9 cellular contexts compared by ENCODE assay signal in genomic region chr5:142597546-142598337, GRCh38.
A peak's percentile ranks its signal among the peaks of the same experiment; 100 is the strongest.
DNase-seq lines count a peak whose midpoint lies in the region; FAIRE-seq and TF ChIP-seq lines count a peak whose summit lies in the region.
"Had no signal": no experiment of that assay in that cellular context is flagged by ENCODE, and none has a peak within 500 bp of the region (broad histone marks: within the 10 kb centered on the region; RNA-seq: fewer than 3 reads in every experiment).

No MANE protein-coding gene starts in this region.

- H3K4me1 ChIP-seq in mesenchymal stem cell (ENCODE audit: control insufficient read depth, insufficient read depth, low read depth, low read length) (peaks cover 8% of the 10 kb centered on the region), testis (no peaks in the 10 kb centered on the region), small intestine (ENCODE audit: control insufficient read depth in 2 of 2, insufficient read depth in 1 of 2, low read depth in 1 of 2, low read length in 1 of 2) (no peaks in the 10 kb centered on the region)

- H3K79me1 ChIP-seq in mesenchymal stem cell (replicated peaks; ENCODE audit: low read length, poor library complexity, severe bottlenecking), result no peaks in the 10 kb centered on the region

- DNase-seq in COLO668 (lab: John Stamatoyannopoulos, UW; ENCODE audit: unreplicated experiment) (peak; percentile 44), HK-2 (ENCODE audit: unreplicated experiment) (peak; percentile 49), amniotic stem cell (lab: John Stamatoyannopoulos, UW) (peak; percentile 80), mesenchymal stem cell (peak; percentile 79), testis (no peak), NCI-H2171 treated with DMSO at 0.1 percent for 48 hours (lab: John Stamatoyannopoulos, UW) (no peak), small intestine (no peak), posterior vena cava (ENCODE audit: low spot score) (no peak)
- DNase-seq: WERI-Rb-1 had no signal

- no peak for TF ChIP-seq CTCF in testis (IDR thresholded peaks at IDR 0.05)

- no peak overlapping the region for H2AK5ac ChIP-seq in mesenchymal stem cell (ENCODE audit: low read length, severe bottlenecking)

- H4K8ac ChIP-seq in mesenchymal stem cell (ENCODE audit: low read length), result no peak overlapping the region

- 75% methylated on average over 4 of the region's 6 CpGs for WGBS in mesenchymal stem cell
- WGBS in testis, 2 donors, result 79 to 81% methylated on average over 5 to 6 of the region's 6 CpGs
- WGBS in small intestine, 3 donors, result 54 to 59% (median 55%) methylated on average over 6 of the region's 6 CpGs

- no peak for FAIRE-seq in small intestine (lab: Jason Lieb, UNC)

- no peak overlapping the region for H3K27ac ChIP-seq in mesenchymal stem cell (ENCODE audit: low read length, poor library complexity, severe bottlenecking)
- H3K27ac ChIP-seq in testis, result no peak overlapping the region
- H3K27ac ChIP-seq in small intestine (ENCODE audit: low read depth in 1 of 2, low read length in 1 of 2), result no peak overlapping the region
- H3K27ac ChIP-seq: WERI-Rb-1 had no signal

- H3K23ac ChIP-seq in mesenchymal stem cell (ENCODE audit: low read length in 2 of 2), result no peak overlapping the region

- H3K9me3 ChIP-seq in mesenchymal stem cell (ENCODE audit: control insufficient read depth, low read length) (no peaks in the 10 kb centered on the region), testis (no peaks in the 10 kb centered on the region), small intestine (ENCODE audit: control insufficient read depth, low read depth) (no peaks in the 10 kb centered on the region)

- no peak overlapping the region for H2BK15ac ChIP-seq in mesenchymal stem cell (ENCODE audit: low read depth, poor library complexity, severe bottlenecking)

- peak overlapping the region in 1 of 2 experiments; percentile 46 for H3K14ac ChIP-seq in mesenchymal stem cell (ENCODE audit: low read length in 2 of 2)

- no peak overlapping the region for H2BK5ac ChIP-seq in mesenchymal stem cell (ENCODE audit: low read depth, low read length, poor library complexity, severe bottlenecking)

- H3K4ac ChIP-seq in mesenchymal stem cell (ENCODE audit: low read depth in 1 of 2, low read length in 2 of 2), result peak overlapping the region in 1 of 2 experiments; percentile 56

- no peak overlapping the region for H2AFZ ChIP-seq in mesenchymal stem cell (ENCODE audit: low read depth, low read length)

- peak overlapping the region in 1 of 2 experiments; percentile 82 for H3K18ac ChIP-seq in mesenchymal stem cell (ENCODE audit: low read depth in 1 of 2, low read length in 2 of 2)

- H2BK120ac ChIP-seq in mesenchymal stem cell (ENCODE audit: low read depth, low read length), result no peak overlapping the region

- no peak for TF ChIP-seq POLR2A in testis (IDR thresholded peaks at IDR 0.05)

- peak overlapping the region in 1 of 2 experiments; percentile 81 for H2BK12ac ChIP-seq in mesenchymal stem cell (ENCODE audit: low read length in 2 of 2)

- H3K36me3 ChIP-seq in mesenchymal stem cell (ENCODE audit: control insufficient read depth in 1 of 2, insufficient read depth in 2 of 2, low read depth in 1 of 2, low read length in 2 of 2), result peaks cover 0 to 11% of the 10 kb centered on the region in 2 experiments
- no peaks in the 10 kb centered on the region for H3K36me3 ChIP-seq in testis (ENCODE audit: low read depth, missing control alignments)
- no peaks in the 10 kb centered on the region for H3K36me3 ChIP-seq in small intestine (ENCODE audit: control insufficient read depth in 2 of 2, insufficient read depth in 2 of 2, low read length in 2 of 2)
- H3K36me3 ChIP-seq: WERI-Rb-1 had no signal

- H3K27me3 ChIP-seq in mesenchymal stem cell (ENCODE audit: control insufficient read depth in 1 of 2, insufficient read depth in 1 of 2, low read length in 2 of 2) (no peaks in the 10 kb centered on the region), testis (no peaks in the 10 kb centered on the region), small intestine (ENCODE audit: control insufficient read depth in 2 of 2, insufficient read depth in 2 of 2, low read length in 2 of 2) (peaks cover 0 to 3% of the 10 kb centered on the region in 2 donors)

- H3K9ac ChIP-seq in mesenchymal stem cell (ENCODE audit: low read length), result peak overlapping the region; percentile 25

- no peak overlapping the region for H4K91ac ChIP-seq in mesenchymal stem cell (ENCODE audit: low read length)

- H3K4me2 ChIP-seq in mesenchymal stem cell (ENCODE audit: low read length, poor library complexity, severe bottlenecking), result no peak overlapping the region

- peak overlapping the region in 1 of 2 experiments; percentile 36 for H3K4me3 ChIP-seq in mesenchymal stem cell (ENCODE audit: insufficient read depth in 1 of 2, low read depth in 1 of 2, low read length in 2 of 2)
- no peak overlapping the region for H3K4me3 ChIP-seq in testis
- no peak overlapping the region for H3K4me3 ChIP-seq in small intestine (ENCODE audit: low read depth in 1 of 2, low read length in 2 of 2)

- intact Hi-C loops in testis (cut with DNase I; ENCODE audit: low total_unique reads), result no loop called here
- intact Hi-C loops in posterior vena cava (cut with DNase I), result no loop called here

Comparison
In these comparisons a context has a peak if more than half of its experiments do, and no peak if none do; other contexts are left out.
1. DNase-seq: peak in COLO668 (single experiment), HK-2 (single experiment), amniotic stem cell (single experiment) and mesenchymal stem cell (single experiment); none in testis (single experiment), NCI-H2171 treated with DMSO at 0.1 percent for 48 hours (single experiment), small intestine (single experiment) and posterior vena cava (single experiment).